Comparison of ENCODE assay signal across 18 cellular contexts in the genomic region with DNA sequence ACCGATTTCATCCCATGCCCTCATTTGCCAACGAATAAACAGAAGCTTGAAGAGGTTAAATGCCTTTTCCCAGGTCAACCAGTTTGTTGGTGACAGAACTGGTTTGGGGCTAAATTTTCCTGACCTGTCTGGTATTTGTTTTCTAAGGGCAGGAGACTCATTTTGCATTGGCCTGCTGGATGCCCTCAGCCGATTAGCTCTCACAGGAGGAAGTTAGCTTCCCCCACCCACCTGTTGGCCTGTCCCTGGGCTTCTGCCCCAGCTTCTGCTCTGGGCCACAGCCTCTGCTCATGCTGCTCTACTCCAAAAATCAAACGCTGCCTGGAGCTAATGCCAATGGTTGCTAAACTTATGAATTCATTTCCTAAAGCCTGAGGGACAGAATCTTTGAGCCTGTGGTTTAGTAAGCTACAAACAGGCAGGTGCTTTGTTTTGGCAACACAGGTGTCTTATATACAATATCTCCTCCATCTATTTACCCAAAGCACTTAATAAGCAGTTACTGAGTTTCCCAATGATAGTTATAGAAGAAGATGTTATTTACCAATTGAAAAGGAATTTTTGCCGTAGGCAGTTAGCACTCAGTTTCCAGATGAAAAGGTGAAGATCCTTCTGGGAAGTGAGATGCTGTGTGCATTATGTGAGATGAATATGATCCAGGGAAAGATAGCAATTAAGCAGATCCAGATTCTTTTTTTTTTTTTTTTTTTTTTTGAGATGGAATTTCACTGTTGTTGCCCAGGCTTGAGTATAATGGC.
A peak's percentile ranks its signal among the peaks of the same experiment; 100 is the strongest.
DNase-seq lines count a peak whose midpoint lies in the region; ATAC-seq, FAIRE-seq and TF ChIP-seq lines count a peak whose summit lies in the region.
"Had no signal": no experiment of that assay in that cellular context is flagged by ENCODE, and none has a peak within 500 bp of the region (broad histone marks: within the 10 kb centered on the region; RNA-seq: fewer than 3 reads in every experiment).

No MANE protein-coding gene starts in this region.

- intact Hi-C loops in Calu3 (cut with micrococcal nuclease; ENCODE audit: unreplicated experiment) = loop anchor here (10.0 kb wide), 1 partner anchor 668 kb away; no protein-coding TSS in a partner anchor
- intact Hi-C loops in PC-3 (cut with micrococcal nuclease) = loop anchor here (10.0 kb wide), 1 partner anchor 318 kb away; no protein-coding TSS in a partner anchor

- H3K27me3 ChIP-seq in PC-3 (ENCODE audit: low read length) (no peaks in the 10 kb centered on the region), keratinocyte (ENCODE audit: control insufficient read depth, extremely low read depth, insufficient read depth, low read length) (no peaks in the 10 kb centered on the region)
- H3K27me3 ChIP-seq: MG63, SJCRH30, spleen, thyroid gland had no signal

- H3K9ac ChIP-seq in PC-3 (ENCODE audit: low read length) (no peak overlapping the region), keratinocyte (ENCODE audit: control insufficient read depth, extremely low read depth, insufficient read depth, low read length) (no peak overlapping the region)

- POLR2A ChIA-PET in PC-3 (lab: Charles Lee; ENCODE audit: unreplicated experiment) = no interaction called here

- H3K9me3 ChIP-seq in PC-3 (ENCODE audit: low read length) (no peaks in the 10 kb centered on the region), keratinocyte (ENCODE audit: control insufficient read depth, low read depth, low read length) (no peaks in the 10 kb centered on the region)
- H3K9me3 ChIP-seq: MG63, SJCRH30, spleen, thyroid gland had no signal

- no peak overlapping the region for H3K27ac Mint-ChIP-seq in Calu3 (ENCODE audit: unreplicated experiment)
- H3K27ac Mint-ChIP-seq: activated naive CD4-positive, alpha-beta T cell treated with anti-CD3 and anti-CD28 coated beads, Interleukin-2, amount 10 ng/mL, durations not matched to agents 7 days and 5 days; T-helper 2 cell treated with Interferon-gamma antibody and Interleukin-4, amounts not matched to agents 5 μg/mL and 100 μg/mL, for 36 hours had no signal

- no peak overlapping the region for H3K4me3 Mint-ChIP-seq in Calu3 (ENCODE audit: low read depth, unreplicated experiment)
- H3K4me3 Mint-ChIP-seq: activated naive CD4-positive, alpha-beta T cell treated with anti-CD3 and anti-CD28 coated beads, Interleukin-2, amount 10 ng/mL, durations not matched to agents 7 days and 5 days; T-helper 2 cell treated with Interferon-gamma antibody and Interleukin-4, amounts not matched to agents 5 μg/mL and 100 μg/mL, for 36 hours had no signal

- peak; percentile 41 for FAIRE-seq in keratinocyte (lab: Jason Lieb, UNC)
- FAIRE-seq: GM12891 had no signal

- H3K79me2 ChIP-seq in PC-3 (ENCODE audit: low read length) = no peaks in the 10 kb centered on the region
- H3K79me2 ChIP-seq in keratinocyte (ENCODE audit: control insufficient read depth, insufficient read depth, low read length) = no peaks in the 10 kb centered on the region

- H3K4me1 ChIP-seq in PC-3 (ENCODE audit: insufficient read depth, low read length) (no peaks in the 10 kb centered on the region), keratinocyte (ENCODE audit: control insufficient read depth, extremely low read depth, insufficient read depth, low read length) (peaks cover 13% of the 10 kb centered on the region)

- DNase-seq in Calu3 (peak; percentile 9), NCI-H1105 treated with DMSO at 0.1 percent for 48 hours (lab: John Stamatoyannopoulos, UW) (peak; percentile 89), PC-3 (peak; percentile 27), keratinocyte (ENCODE audit: low read depth, low spot score) (no peak), hepatic stellate cell (ENCODE audit: low spot score) (no peak), GM13977 (ENCODE audit: low spot score) (no peak)
- no peak for DNase-seq in stimulated activated naive CD4-positive, alpha-beta T cell (lab: John Stamatoyannopoulos, UW)
- DNase-seq: activated naive CD4-positive, alpha-beta T cell treated with anti-CD3 and anti-CD28 coated beads, Interleukin-2, amount 10 ng/mL, durations not matched to agents 7 days and 5 days; GF-D8; MG63; NCI-H2171 treated with DMSO at 0.1 percent for 48 hours had no signal

- ATAC-seq in PC-3 = no peak
- ATAC-seq in GM19467 (IDR thresholded peaks at IDR 0.05; ENCODE audit: unreplicated experiment) = no peak

- in situ Hi-C loops in GM13977 (cut with MboI; ENCODE audit: low pct_unique_long_range_greater_than_20kb, low sequenced_read_pairs, unreplicated experiment) = no loop called here

- H3K4me1 Mint-ChIP-seq in Calu3 (ENCODE audit: low read depth, unreplicated experiment) = peaks cover 24% of the 10 kb centered on the region

- H3K27ac ChIP-seq in PC-3 (ENCODE audit: low read length) = no peak overlapping the region
- H3K27ac ChIP-seq in keratinocyte (ENCODE audit: control insufficient read depth, insufficient read depth, low read length) = no peak overlapping the region
- H3K27ac ChIP-seq: SJCRH30, thyroid gland had no signal

- no peak overlapping the region for H3K4me3 ChIP-seq in PC-3 (ENCODE audit: low read length)
- H3K4me3 ChIP-seq in keratinocyte (ENCODE audit: control insufficient read depth in 2 of 3, extremely low read depth in 1 of 3, insufficient read depth in 2 of 3, low read depth in 1 of 3, low read length in 3 of 3) = no peak overlapping the region
- H3K4me3 ChIP-seq: MG63, SJCRH30, thyroid gland had no signal

- H2AFZ ChIP-seq in PC-3 (ENCODE audit: low read length) = peak overlapping the region; percentile 21; the same call in 1 of the 2 replicates
- no peak overlapping the region for H2AFZ ChIP-seq in keratinocyte (ENCODE audit: control insufficient read depth, low read length)

- 0 out of 2 replicates have a peak overlapping the region, but pooled peaks have one; percentile 72 for H3K4me2 ChIP-seq in PC-3 (ENCODE audit: low read length)
- no peak overlapping the region for H3K4me2 ChIP-seq in keratinocyte (ENCODE audit: control insufficient read depth, extremely low read depth, insufficient read depth, low read depth, low read length)

- H3K36me3 Mint-ChIP-seq in Calu3 (ENCODE audit: insufficient read depth, unreplicated experiment) = no peaks in the 10 kb centered on the region
- H3K36me3 Mint-ChIP-seq: activated naive CD4-positive, alpha-beta T cell treated with anti-CD3 and anti-CD28 coated beads, Interleukin-2, amount 10 ng/mL, durations not matched to agents 7 days and 5 days; brain had no signal

- peaks cover 14% of the 10 kb centered on the region for H3K27me3 Mint-ChIP-seq in Calu3 (ENCODE audit: unreplicated experiment)

- TF ChIP-seq CTCF in Calu3 (IDR thresholded peaks at IDR 0.05; ENCODE audit: unreplicated experiment) = no peak
- no peak for TF ChIP-seq CTCF in PC-3 (conservative IDR thresholded peaks at IDR 0.05; ENCODE audit: low read depth, low read length)
- no peak for TF ChIP-seq CTCF in keratinocyte (optimal IDR thresholded peaks at IDR 0.05 in 1 of 3, IDR thresholded peaks at IDR 0.05 in 1 of 3, conservative IDR thresholded peaks at IDR 0.05 in 1 of 3; ENCODE audit: extremely low read depth in 1 of 3, insufficient read depth in 2 of 3, low read length in 3 of 3)
- TF ChIP-seq CTCF in GM13977 (IDR thresholded peaks at IDR 0.05; ENCODE audit: extremely low read depth, insufficient read depth, missing control alignments) = no peak

- no peaks in the 10 kb centered on the region for H4K20me1 ChIP-seq in PC-3 (ENCODE audit: low read length)
- H4K20me1 ChIP-seq in keratinocyte (ENCODE audit: control insufficient read depth, extremely low read depth, insufficient read depth, low read length) = no peaks in the 10 kb centered on the region

- H3K9me3 Mint-ChIP-seq in Calu3 (ENCODE audit: low read depth, unreplicated experiment) = no peaks in the 10 kb centered on the region
- H3K9me3 Mint-ChIP-seq: activated naive CD4-positive, alpha-beta T cell treated with anti-CD3 and anti-CD28 coated beads, Interleukin-2, amount 10 ng/mL, durations not matched to agents 7 days and 5 days; T-helper 2 cell treated with Interferon-gamma antibody and Interleukin-4, amounts not matched to agents 5 μg/mL and 100 μg/mL, for 36 hours had no signal

- no peaks in the 10 kb centered on the region for H3K36me3 ChIP-seq in PC-3 (ENCODE audit: low read depth, low read length)
- no peaks in the 10 kb centered on the region for H3K36me3 ChIP-seq in keratinocyte (ENCODE audit: control insufficient read depth in 2 of 2, extremely low read depth in 1 of 2, insufficient read depth in 2 of 2, low read length in 2 of 2)
- H3K36me3 ChIP-seq: MG63, SJCRH30, spleen, thyroid gland had no signal

- dilution Hi-C loops in keratinocyte (cut with MboI; ENCODE audit: extremely low pct_ligation_motif_present, low sequenced_read_pairs) = no loop called here

- CTCF ChIA-PET in Calu3 (lab: Charles Lee) (interaction anchor here (0.5 to 1.5 kb wide), 2 partner anchors 94 to 304 kb away, joined by 3 to 4 read pairs; no protein-coding TSS in a partner anchor), PC-3 (lab: Charles Lee) (interaction anchor here (0.5 kb wide), 1 partner anchor 9 kb away, joined by 6 read pairs; no protein-coding TSS in a partner anchor)

- BruUV-seq in Calu3 (replicated peaks; lab: Mats Ljungman, UMichigan) = no TSS peak
- BruUV-seq in PC-3 (replicated peaks; lab: Mats Ljungman, UMichigan) = no TSS peak

- no peaks in the 10 kb centered on the region for H3K9me2 ChIP-seq in PC-3 (replicated peaks; ENCODE audit: low read length)

- H3K9me1 ChIP-seq in keratinocyte (ENCODE audit: control insufficient read depth, extremely low read depth, insufficient read depth, low read length) = no peaks in the 10 kb centered on the region

- no peaks in the 10 kb centered on the region for H3F3A ChIP-seq in PC-3 (ENCODE audit: low read length, unreplicated experiment)

Comparison
In these comparisons a context has a peak if more than half of its experiments do, and no peak if none do; other contexts are left out.
1. DNase-seq: peak in Calu3 (single experiment), NCI-H1105 treated with DMSO at 0.1 percent for 48 hours (single experiment) and PC-3 (single experiment); none in keratinocyte (single experiment), hepatic stellate cell (single experiment), GM13977 (single experiment) and stimulated activated naive CD4-positive, alpha-beta T cell (0 of 6).